Comparison of ENCODE assay signal across 1 cellular context in genomic region chr1:231512147-231512698, GRCh38.
TF ChIP-seq lines count a peak whose summit lies in the region.

No MANE protein-coding gene starts in this region.

TF ChIP-seq in HepG2, 621 proteins besides CTCF, POLR2A, EP300 and RAD21 (continued from another document):
- TF ChIP-seq ARID5B (CRISPR knock-in tag; IDR thresholded peaks at IDR 0.05) (peak; percentile 49), SOX5 (CRISPR knock-in tag; IDR thresholded peaks at IDR 0.05; ENCODE audit: borderline replicate concordance) (peak; percentile 72), ZNF44 (CRISPR knock-in tag; IDR thresholded peaks at IDR 0.05) (no peak), AGO2 (optimal IDR thresholded peaks at IDR 0.05; ENCODE audit: low read depth, low read length) (no peak), GATA4 (IDR thresholded peaks at IDR 0.05; ENCODE audit: borderline replicate concordance, low read depth) (peak; percentile 23; the same call in 1 of the 2 replicates), IKZF4 (CRISPR knock-in tag; IDR thresholded peaks at IDR 0.05; ENCODE audit: borderline replicate concordance, low read depth, not compliant biosample characterization) (no peak), ZNF652 (CRISPR knock-in tag; IDR thresholded peaks at IDR 0.05; ENCODE audit: borderline replicate concordance, low read depth) (no peak), KDM1A (CRISPR knock-in tag; IDR thresholded peaks at IDR 0.05) (no peak), ZNF335 (CRISPR knock-in tag; IDR thresholded peaks at IDR 0.05) (peak; percentile 72; the same call in 1 of the 2 replicates), NCOA2 (CRISPR knock-in tag; IDR thresholded peaks at IDR 0.05) (peak; percentile 56; the same call in 1 of the 2 replicates), RFX1 (IDR thresholded peaks at IDR 0.05) (no peak), FOXA3 (CRISPR knock-in tag; IDR thresholded peaks at IDR 0.05) (peak; percentile 31; the same call in 1 of the 2 replicates), ZNF354B (CRISPR knock-in tag; IDR thresholded peaks at IDR 0.05) (no peak), ZNF280D (CRISPR knock-in tag; IDR thresholded peaks at IDR 0.05) (no peak), ZSCAN30 (CRISPR knock-in tag; IDR thresholded peaks at IDR 0.05) (no peak), ZNF256 (CRISPR knock-in tag; conservative IDR thresholded peaks at IDR 0.05) (no peak), NCOA5 (CRISPR knock-in tag; IDR thresholded peaks at IDR 0.05) (no peak), TMF1 (CRISPR knock-in tag; IDR thresholded peaks at IDR 0.05; ENCODE audit: low read depth) (no peak), HOMEZ (CRISPR knock-in tag; IDR thresholded peaks at IDR 0.05; ENCODE audit: low read depth) (0 out of 2 replicates have a peak, but pooled peaks have one; percentile 14), TAF15 (IDR thresholded peaks at IDR 0.05; ENCODE audit: low read depth, low read length, poor library complexity, severe bottlenecking) (no peak), ZNF343 (CRISPR knock-in tag; IDR thresholded peaks at IDR 0.05) (no peak), ZNF720 (CRISPR knock-in tag; IDR thresholded peaks at IDR 0.05) (no peak), TCF7 (IDR thresholded peaks at IDR 0.05; ENCODE audit: low read depth) (peak; percentile 76), ZNF547 (CRISPR knock-in tag; IDR thresholded peaks at IDR 0.05) (no peak), ZNF644 (CRISPR knock-in tag; IDR thresholded peaks at IDR 0.05; ENCODE audit: low read depth) (0 out of 2 replicates have a peak, but pooled peaks have one; percentile 17), ZNF235 (CRISPR knock-in tag; IDR thresholded peaks at IDR 0.05; ENCODE audit: borderline replicate concordance) (no peak), NFAT5 (CRISPR knock-in tag; IDR thresholded peaks at IDR 0.05) (no peak), ZGPAT (CRISPR knock-in tag; IDR thresholded peaks at IDR 0.05) (0 out of 2 replicates have a peak, but pooled peaks have one; percentile 31), TFE3 (CRISPR knock-in tag; IDR thresholded peaks at IDR 0.05) (peak; percentile 92), ZSCAN20 (CRISPR knock-in tag; IDR thresholded peaks at IDR 0.05; ENCODE audit: borderline replicate concordance) (no peak), HMG20A (CRISPR knock-in tag; IDR thresholded peaks at IDR 0.05; ENCODE audit: borderline replicate concordance) (peak; percentile 28; the same call in 1 of the 2 replicates), ZNF329 (CRISPR knock-in tag; IDR thresholded peaks at IDR 0.05; ENCODE audit: low read depth) (no peak), SOX13 (IDR thresholded peaks at IDR 0.05) (no peak), SOX13 (CRISPR knock-in tag; conservative IDR thresholded peaks at IDR 0.05 in 1 of 2, IDR thresholded peaks at IDR 0.05 in 1 of 2) (peak in 1 of 2 experiments; percentile 83; a peak in 2 of 4 replicates)
